20 cellular contexts compared by ENCODE assay signal in genomic region chr7:129492406-129492805, GRCh38. TPM values are rescaled to one million over a fixed set of nuclear protein-coding genes. Genes with fewer than 3 reads are reported as not detected.
DNase-seq lines count a peak whose midpoint lies in the region; ATAC-seq and TF ChIP-seq lines count a peak whose summit lies in the region.
"Had no signal": no experiment of that assay in that cellular context is flagged by ENCODE, and none has a peak within 500 bp of the region (broad histone marks: within the 10 kb centered on the region; RNA-seq: fewer than 3 reads in every experiment).

No MANE protein-coding gene starts in this region.

- H3K79me2 ChIP-seq in GM23248 (ENCODE audit: insufficient read depth), result no peaks in the 10 kb centered on the region

- peaks cover 31% of the 10 kb centered on the region for H3K4me1 ChIP-seq in GM23248 (ENCODE audit: insufficient read depth)
- no peaks in the 10 kb centered on the region for H3K4me1 ChIP-seq in ovary (ENCODE audit: insufficient read depth)

- H3K27ac ChIP-seq in GM23248, result no peak overlapping the region
- H3K27ac ChIP-seq in ovary, result no peak overlapping the region
- H3K27ac ChIP-seq: HL-60 had no signal

- no peaks in the 10 kb centered on the region for H3K9me2 ChIP-seq in GM23248 (ENCODE audit: insufficient read depth)

- no peak overlapping the region for H3K4me3 ChIP-seq in GM23248
- H3K4me3 ChIP-seq in ovary, result no peak overlapping the region

- intact Hi-C loops in activated CD4-positive, alpha-beta T cell treated with anti-CD3 and anti-CD28 coated beads, Interleukin-2, amount 10 ng/mL, durations not matched to agents 24 days and 14 days (cut with micrococcal nuclease), result no loop called here
- intact Hi-C loops in ovary (cut with DNase I), result no loop called here

- no peaks in the 10 kb centered on the region for H3K27me3 Mint-ChIP-seq in activated CD4-positive, alpha-beta T cell treated with anti-CD3 and anti-CD28 coated beads, Interleukin-2, amount 10 ng/mL, durations not matched to agents 24 days and 14 days
- peaks cover 6% of the 10 kb centered on the region for H3K27me3 Mint-ChIP-seq in T-helper 17 cell
- H3K27me3 Mint-ChIP-seq in memory B cell, result no peaks in the 10 kb centered on the region

- H3K36me3 ChIP-seq in GM23248 (ENCODE audit: low read depth), result no peaks in the 10 kb centered on the region
- no peaks in the 10 kb centered on the region for H3K36me3 ChIP-seq in ovary

- H2AFZ ChIP-seq in GM23248, result no peak overlapping the region

- H3F3A ChIP-seq in GM23248 (ENCODE audit: insufficient read depth), result peaks cover 5% of the 10 kb centered on the region

- no peaks in the 10 kb centered on the region for H3K9me3 Mint-ChIP-seq in activated CD4-positive, alpha-beta T cell treated with anti-CD3 and anti-CD28 coated beads, Interleukin-2, amount 10 ng/mL, durations not matched to agents 24 days and 14 days
- no peaks in the 10 kb centered on the region for H3K9me3 Mint-ChIP-seq in memory B cell
- H3K9me3 Mint-ChIP-seq: CD4-positive, CD25-positive, alpha-beta regulatory T cell; H9 had no signal

- H4K20me1 ChIP-seq in GM23248 (ENCODE audit: insufficient read depth), result no peaks in the 10 kb centered on the region

- peaks cover 31% of the 10 kb centered on the region for H3K36me3 Mint-ChIP-seq in activated CD4-positive, alpha-beta T cell treated with anti-CD3 and anti-CD28 coated beads, Interleukin-2, amount 10 ng/mL, durations not matched to agents 24 days and 14 days (ENCODE audit: low read depth)
- H3K36me3 Mint-ChIP-seq in T-helper 17 cell (ENCODE audit: low read depth) (no peaks in the 10 kb centered on the region), memory B cell (no peaks in the 10 kb centered on the region)
- H3K36me3 Mint-ChIP-seq: CD4-positive, CD25-positive, alpha-beta regulatory T cell had no signal

- no peak overlapping the region for H3K9ac ChIP-seq in GM23248

- no peak for TF ChIP-seq CTCF in ovary (IDR thresholded peaks at IDR 0.05)

- no peak for TF ChIP-seq EP300 in ovary (IDR thresholded peaks at IDR 0.05)

- no peak for TF ChIP-seq POLR2A in ovary (IDR thresholded peaks at IDR 0.05)

- no peak for ATAC-seq in T-helper 17 cell
- ATAC-seq in memory B cell (ENCODE audit: low read depth), result no peak
- ATAC-seq in HG02678 (IDR thresholded peaks at IDR 0.05; ENCODE audit: unreplicated experiment), result no peak
- ATAC-seq in GM21723 (IDR thresholded peaks at IDR 0.05; ENCODE audit: unreplicated experiment), result no peak
- ATAC-seq: HepG2 had no signal

- 58 to 63% methylated on average over 2 of the region's 2 CpGs for WGBS in GM23248 (ENCODE audit: low coverage in 1 of 2, low lambda C conversion rate in 2 of 2, missing lambda C conversion rate in 2 of 2), 2 experiments
- WGBS in ovary, 3 donors, result 75 to 84% (median 79%) methylated on average over 2 of the region's 2 CpGs

- peaks cover 27% of the 10 kb centered on the region for H3K4me1 Mint-ChIP-seq in activated CD4-positive, alpha-beta T cell treated with anti-CD3 and anti-CD28 coated beads, Interleukin-2, amount 10 ng/mL, durations not matched to agents 24 days and 14 days
- H3K4me1 Mint-ChIP-seq in T-helper 17 cell (peaks cover 10% of the 10 kb centered on the region), memory B cell (peaks cover 14% of the 10 kb centered on the region)
- H3K4me1 Mint-ChIP-seq: H9 had no signal

- H3K27me3 ChIP-seq in GM23248 (replicated peaks; ENCODE audit: insufficient read depth), result no peaks in the 10 kb centered on the region
- no peaks in the 10 kb centered on the region for H3K27me3 ChIP-seq in ovary

- no peak for DNase-seq in activated CD4-positive, alpha-beta T cell treated with anti-CD3 and anti-CD28 coated beads, Interleukin-2, amount 10 ng/mL, durations not matched to agents 24 days and 14 days
- DNase-seq in activated CD4-positive, alpha-beta T cell treated with anti-CD3 and anti-CD28 coated beads for 48 hours, result no peak
- DNase-seq in GM23248 (peak; percentile 55), T-helper 17 cell (no peak), memory B cell (ENCODE audit: low spot score in 2 of 2) (no peak), ovary (no peak)
- DNase-seq: CD4-positive, CD25-positive, alpha-beta regulatory T cell; DMS79 treated with DMSO at 0.1 percent for 48 hours; H9; KG1; NCI-H1694; NCI-H2171; NCI-H345; NCI-H524; NCI-H774; NK-92 treated with Interleukin-12 subunit alpha and Interleukin-12 subunit beta, amount 100 ng/mL, for 24 hours had no signal

- peak overlapping the region; percentile 16 for H3K27ac Mint-ChIP-seq in activated CD4-positive, alpha-beta T cell treated with anti-CD3 and anti-CD28 coated beads, Interleukin-2, amount 10 ng/mL, durations not matched to agents 24 days and 14 days
- H3K27ac Mint-ChIP-seq in T-helper 17 cell, result peak overlapping the region; percentile 17
- H3K27ac Mint-ChIP-seq in memory B cell, result peak overlapping the region; percentile 97
- H3K27ac Mint-ChIP-seq: CD4-positive, CD25-positive, alpha-beta regulatory T cell; H9 had no signal

- H3K9me3 ChIP-seq in GM23248 (ENCODE audit: low read depth) (no peaks in the 10 kb centered on the region), T-helper 17 cell (ENCODE audit: control insufficient read depth, low read length, poor library complexity, severe bottlenecking) (no peaks in the 10 kb centered on the region), ovary (no peaks in the 10 kb centered on the region)

- in situ Hi-C loops in GM23248 (cut with MboI), result loop anchor here (25.0 kb wide), 1 partner anchor 520 kb away; no protein-coding TSS in a partner anchor

- no peak overlapping the region for H3K4me3 Mint-ChIP-seq in activated CD4-positive, alpha-beta T cell treated with anti-CD3 and anti-CD28 coated beads, Interleukin-2, amount 10 ng/mL, durations not matched to agents 24 days and 14 days
- no peak overlapping the region for H3K4me3 Mint-ChIP-seq in T-helper 17 cell
- H3K4me3 Mint-ChIP-seq in memory B cell, result no peak overlapping the region
- H3K4me3 Mint-ChIP-seq: CD4-positive, CD25-positive, alpha-beta regulatory T cell; H9 had no signal

- H3K4me2 ChIP-seq in GM23248 (ENCODE audit: unreplicated experiment), result no peak overlapping the region

RNA-seq across cellular contexts. Expression of gene SMKR1, which starts 9.9 kb away (rescaled TPM):
- total RNA-seq in activated CD4-positive, alpha-beta T cell treated with anti-CD3 and anti-CD28 coated beads, Interleukin-2, amount 10 ng/mL, durations not matched to agents 24 days and 14 days, result 5.9 and 6.1 TPM in 2 replicates
- total RNA-seq in GM23248 (2014; rRNA removed; shearing (Covaris generic)), result not detected in 2 replicates
- polyA plus RNA-seq in GM23248 (2016; fragmentation: Nextera tagmentation; extraction: Ambion mirVana) (0.18 and 0.70 TPM in 2 replicates), ovary (under 1 TPM; 0.50 to 0.67 TPM)
- total RNA-seq in T-helper 17 cell (1 to 10 TPM in 1 of 2 donors, under 1 TPM in 1; 0.77 to 2.0 TPM), ovary (1 to 10 TPM in 3 of 7 donors, under 1 TPM in 2, not detected in 2; 0.48 to 3.2 (median 1.2) TPM)
- total RNA-seq: CD4-positive, CD25-positive, alpha-beta regulatory T cell; HepG2 had no signal

RNA-seq across cellular contexts. Expression of gene STRIP2, which starts 58.2 kb away (rescaled TPM):
- total RNA-seq in activated CD4-positive, alpha-beta T cell treated with anti-CD3 and anti-CD28 coated beads, Interleukin-2, amount 10 ng/mL, durations not matched to agents 24 days and 14 days, result 86.6 and 89.6 TPM in 2 replicates
- 2.2 and 2.5 TPM in 2 replicates for total RNA-seq in GM23248 (2014; rRNA removed; shearing (Covaris generic))
- polyA plus RNA-seq in GM23248 (2016; fragmentation: Nextera tagmentation; extraction: Ambion mirVana) (1.5 and 1.9 TPM in 2 replicates), ovary (1 to 10 TPM in 1 of 2 donors, under 1 TPM in 1; 0.92 to 1.0 TPM)
- total RNA-seq in T-helper 17 cell (1 to 10 TPM in 1 of 2 donors, under 1 TPM in 1; 0.67 to 2.1 TPM), ovary (1 to 10 TPM in 3 of 7 donors, under 1 TPM in 4; 0.12 to 1.6 (median 0.92) TPM)

Comparison
In these comparisons a context has a peak if more than half of its experiments do, and no peak if none do; other contexts are left out.
1. H3K27ac Mint-ChIP-seq: peak in every context shown above with its lines; median percentile 97 in memory B cell; 17 in T-helper 17 cell; 16 in activated CD4-positive, alpha-beta T cell treated with anti-CD3 and anti-CD28 coated beads, Interleukin-2, amount 10 ng/mL, durations not matched to agents 24 days and 14 days.
2. RNA of gene STRIP2, which starts 58.2 kb away (total RNA-seq): 86.6 to 89.6 TPM in activated CD4-positive, alpha-beta T cell treated with anti-CD3 and anti-CD28 coated beads, Interleukin-2, amount 10 ng/mL, durations not matched to agents 24 days and 14 days; 2.2 to 2.5 TPM in GM23248, 0.67 to 2.1 TPM in T-helper 17 cell and 0.12 to 1.6 TPM in ovary; every median in the first group is over 10 times any median in the second.